In genomic region chr1:1616045-1616821, GRCh38 we compare ENCODE assay signal across 8 cellular contexts. TPM values are rescaled to one million over a fixed set of nuclear protein-coding genes. Genes with fewer than 3 reads are reported as not detected.
DNase-seq lines count a peak whose midpoint lies in the region; ATAC-seq and TF ChIP-seq lines count a peak whose summit lies in the region.

No MANE protein-coding gene starts in this region.

- intact Hi-C loops in ovary (cut with DNase I): no loop called here

- H3K9me3 ChIP-seq in ovary: no peaks in the 10 kb centered on the region

- H3K4me3 ChIP-seq in ovary: peak overlapping the region; percentile 92

- WGBS in ovary, 3 donors: 2 to 6% (median 3%) methylated on average over 25 to 80 of the region's 80 CpGs

- H3K27me3 ChIP-seq in ovary: no peaks in the 10 kb centered on the region

- peaks cover 15% of the 10 kb centered on the region for H3K4me1 ChIP-seq in ovary (ENCODE audit: insufficient read depth)

- no peak for TF ChIP-seq POLR2A in ovary (IDR thresholded peaks at IDR 0.05)

- peak; percentile 19 for ATAC-seq in GM21390 (IDR thresholded peaks at IDR 0.05; ENCODE audit: unreplicated experiment)

- H3K27ac ChIP-seq in ovary: peak overlapping the region; percentile 100

- peak; percentile 46 for DNase-seq in EH (ENCODE audit: low read depth)
- peak; percentile 73 for DNase-seq in HuH-7.5 (ENCODE audit: low spot score)
- peak; percentile 20 for DNase-seq in activated effector memory CD4-positive, alpha-beta T cell treated with Interleukin-2 at 50 U/mL for 16 hours
- peak; percentile 66 for DNase-seq in germinal center (ENCODE audit: low spot score)
- DNase-seq in ovary: peak in 1 of 5 donors; percentile 53
- DNase-seq in islet precursor cell: no peak
- DNase-seq in HCEC 1CT: no peak

- no peak for TF ChIP-seq CTCF in ovary (IDR thresholded peaks at IDR 0.05)

- H3K36me3 ChIP-seq in ovary: no peaks in the 10 kb centered on the region

- no peak for TF ChIP-seq EP300 in ovary (IDR thresholded peaks at IDR 0.05)

RNA-seq across cellular contexts. Expression of gene MIB2, which starts 0.9 kb away (rescaled TPM):
- total RNA-seq in ovary: 100 to 1,000 TPM in 2 of 7 donors, 10 to 100 TPM in 5; 68.8 to 110 (median 81.6) TPM
- polyA plus RNA-seq in ovary: 10 to 100 TPM in 1 of 2 donors, 1 to 10 TPM in 1; 1.8 to 71.1 TPM

RNA-seq across cellular contexts. Expression of gene MMP23B, which starts 15.7 kb away (rescaled TPM):
- 100 to 1,000 TPM in 3 of 7 donors, 10 to 100 TPM in 4; 25.4 to 128 (median 84.8) TPM for total RNA-seq in ovary
- polyA plus RNA-seq in ovary: 10 to 100 TPM in 1 of 2 donors, under 1 TPM in 1; 0.88 to 32.9 TPM

RNA-seq across cellular contexts. Expression of gene FNDC10, which starts 16.3 kb away (rescaled TPM):
- 1 to 10 TPM in 5 of 7 donors, under 1 TPM in 2; 0.33 to 3.2 (median 2.0) TPM for total RNA-seq in ovary
- 1 to 10 TPM in 1 of 2 donors, not detected in 1; 1.5 TPM for polyA plus RNA-seq in ovary

RNA-seq across cellular contexts. Expression of gene SSU72, which starts 41.6 kb away (rescaled TPM):
- total RNA-seq in ovary: 100 to 1,000 TPM in 6 of 7 donors, 10 to 100 TPM in 1; 91.9 to 119 (median 113) TPM
- 100 to 1,000 TPM in 1 of 2 donors, 10 to 100 TPM in 1; 72.3 to 107 TPM for polyA plus RNA-seq in ovary

RNA-seq across cellular contexts. Expression of gene CDK11B, which starts 42.6 kb away (rescaled TPM):
- 10 to 100 TPM; 12.8 to 28.0 (median 21.3) TPM for total RNA-seq in ovary
- 10 to 100 TPM; 30.1 to 34.5 TPM for polyA plus RNA-seq in ovary

Comparison
In these comparisons a context has a peak if more than half of its experiments do, and no peak if none do; other contexts are left out.
1. DNase-seq: peak in EH (single experiment), HuH-7.5 (single experiment), activated effector memory CD4-positive, alpha-beta T cell treated with Interleukin-2 at 50 U/mL for 16 hours (single experiment) and germinal center (single experiment); none in islet precursor cell (single experiment) and HCEC 1CT (single experiment).